8 cellular contexts compared by ENCODE assay signal in the genomic region with DNA sequence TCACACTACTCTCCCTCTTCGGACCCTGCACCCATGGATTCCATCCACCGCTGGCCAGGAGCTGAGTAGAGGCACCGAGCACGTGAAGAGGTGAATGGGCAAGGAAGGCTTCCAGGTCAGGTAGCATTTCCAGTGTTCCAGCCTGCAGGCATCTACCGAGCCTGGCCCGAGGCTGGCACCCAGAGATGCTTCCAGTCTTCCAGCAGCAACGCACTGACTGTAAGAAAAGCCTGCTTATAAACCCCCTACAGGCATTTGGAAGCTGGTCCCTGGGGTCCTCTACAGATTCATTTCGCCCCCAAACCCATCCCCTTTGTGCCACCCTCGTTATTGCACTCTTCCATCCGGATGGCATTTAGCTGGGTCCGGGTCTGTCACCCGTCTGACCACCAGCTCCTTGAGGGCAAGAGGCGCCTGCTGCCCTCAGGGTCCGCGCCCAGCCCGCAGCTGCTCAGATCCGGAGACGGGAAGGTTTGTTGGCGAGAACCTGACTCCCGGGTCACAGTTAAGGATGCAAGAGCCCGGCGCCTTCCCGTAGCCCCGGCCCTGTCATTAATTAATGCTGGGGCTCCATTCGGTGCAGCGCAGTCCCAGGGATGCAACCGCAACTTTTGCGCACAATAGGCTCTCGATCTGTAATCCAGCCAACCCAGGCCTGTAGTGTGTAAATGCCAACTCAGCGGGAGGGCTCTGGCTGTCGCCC. TPM values are rescaled to one million over a fixed set of nuclear protein-coding genes. Genes with fewer than 3 reads are reported as not detected.
DNase-seq lines count a peak whose midpoint lies in the region; ATAC-seq and TF ChIP-seq lines count a peak whose summit lies in the region.

No MANE protein-coding gene starts in this region.

- CTCF ChIA-PET in Caco-2 (lab: Charles Lee) (interaction anchor here (0.6 kb wide), 1 partner anchor 39 kb away, joined by 6 read pairs; no protein-coding TSS in a partner anchor), T-cell (lab: Charles Lee) (interaction anchor here (0.6 to 1.2 kb wide), 3 partner anchors 9 to 1080 kb away, joined by 3 to 4 read pairs (median 4); partner anchors contain the start of genes EIF5 (in 1 of the 2) and MOK (in 1 of the 2))

- H3K27me3 Mint-ChIP-seq in Caco-2 (ENCODE audit: insufficient read depth, unreplicated experiment): peaks cover 13% of the 10 kb centered on the region
- H3K27me3 Mint-ChIP-seq in HFFc6 (ENCODE audit: insufficient read depth): no peaks in the 10 kb centered on the region; the same call in none of the 2 replicates
- peaks cover 0 to 3% of the 10 kb centered on the region in 2 donors for H3K27me3 Mint-ChIP-seq in T-cell
- H3K27me3 Mint-ChIP-seq in glutamatergic neuron (ENCODE audit: unreplicated experiment): peaks cover 8% of the 10 kb centered on the region

- intact Hi-C loops in Caco-2 (cut with micrococcal nuclease; ENCODE audit: unreplicated experiment): loop anchor here (5.0 kb wide), 1 partner anchor 32 kb away; no protein-coding TSS in a partner anchor

- H3K9me3 ChIP-seq in Caco-2 (no peaks in the 10 kb centered on the region), skeletal muscle satellite cell (replicated peaks; ENCODE audit: low read length) (no peaks in the 10 kb centered on the region)

- peaks cover 12% of the 10 kb centered on the region for H3K36me3 Mint-ChIP-seq in Caco-2 (ENCODE audit: insufficient read depth, unreplicated experiment)
- H3K36me3 Mint-ChIP-seq in HFFc6 (ENCODE audit: low read depth): peaks cover 21% of the 10 kb centered on the region
- H3K36me3 Mint-ChIP-seq in T-cell: no peaks in the 10 kb centered on the region
- no peaks in the 10 kb centered on the region for H3K36me3 Mint-ChIP-seq in glutamatergic neuron (ENCODE audit: unreplicated experiment)

- no TSS peak for BruUV-seq in Caco-2 (replicated peaks; lab: Mats Ljungman, UMichigan)

- no peaks in the 10 kb centered on the region for H3K27me3 ChIP-seq in Caco-2 (replicated peaks; ENCODE audit: control insufficient read depth, insufficient read depth, low read length)
- no peaks in the 10 kb centered on the region for H3K27me3 ChIP-seq in skeletal muscle satellite cell (ENCODE audit: control insufficient read depth, insufficient read depth, low read length)

- H3K9me3 Mint-ChIP-seq in Caco-2 (ENCODE audit: unreplicated experiment) (no peaks in the 10 kb centered on the region), HFFc6 (no peaks in the 10 kb centered on the region), T-cell (no peaks in the 10 kb centered on the region), glutamatergic neuron (ENCODE audit: unreplicated experiment) (peaks cover 11% of the 10 kb centered on the region)

- H3K36me3 ChIP-seq in Caco-2 (ENCODE audit: control insufficient read depth, insufficient read depth, low read length) (no peaks in the 10 kb centered on the region), skeletal muscle satellite cell (ENCODE audit: insufficient read depth, low read length) (no peaks in the 10 kb centered on the region)

- peak overlapping the region; percentile 92 for H3K4me2 ChIP-seq in skeletal muscle satellite cell (ENCODE audit: low read length)

- TF ChIP-seq CTCF in Caco-2 (IDR thresholded peaks at IDR 0.05; ENCODE audit: insufficient read depth in 1 of 2, low read depth in 1 of 2, low read length in 1 of 2, severe bottlenecking in 1 of 2, unreplicated experiment in 1 of 2) (no peak), HFFc6 (IDR thresholded peaks at IDR 0.05) (no peak), glutamatergic neuron (IDR thresholded peaks at IDR 0.05; ENCODE audit: partially characterized antibody, unreplicated experiment) (no peak)

- no peak for ATAC-seq in T-cell (replicated peaks in 1 of 4)

- peak overlapping the region; percentile 90 for H3K4me3 Mint-ChIP-seq in Caco-2 (ENCODE audit: unreplicated experiment)
- H3K4me3 Mint-ChIP-seq in HFFc6: peak overlapping the region; percentile 92
- H3K4me3 Mint-ChIP-seq in T-cell: peak overlapping the region; percentile 91 to 98 (median 94)
- peak overlapping the region; percentile 90 for H3K4me3 Mint-ChIP-seq in glutamatergic neuron (ENCODE audit: unreplicated experiment)

- H3K4me1 ChIP-seq in Caco-2 (peaks cover 9% of the 10 kb centered on the region; the same call in 1 of the 2 replicates), skeletal muscle satellite cell (ENCODE audit: control insufficient read depth, insufficient read depth, low read length) (peaks cover 24% of the 10 kb centered on the region)

- POLR2A ChIA-PET in Caco-2 (lab: Charles Lee): no interaction called here
- POLR2A ChIA-PET in T-cell (lab: Charles Lee): interaction anchor here (0.8 to 1.1 kb wide), 4 partner anchors 9 to 50 kb away, joined by 3 to 10 read pairs (median 6); no protein-coding TSS in a partner anchor

- H3K4me3 ChIP-seq in Caco-2 (ENCODE audit: low read depth, low read length) (peak overlapping the region; percentile 98), skeletal muscle satellite cell (ENCODE audit: low read length) (peak overlapping the region; percentile 86)

- DNase-seq in Caco-2 (no peak), HFFc6 (no peak), T-cell (peak in 1 of 34 experiments; percentile 0), glutamatergic neuron (peak; percentile 40), HuH-7 (ENCODE audit: low spot score) (no peak), superior temporal gyrus (ENCODE audit: extremely low spot score) (no peak)
- no peak for DNase-seq in activated CD4-positive, alpha-beta T cell treated with anti-CD3 and anti-CD28 coated beads for 48 hours

- H3K9ac ChIP-seq in skeletal muscle satellite cell (ENCODE audit: low read depth, low read length): peak overlapping the region; percentile 93

- H3K4me1 Mint-ChIP-seq in Caco-2 (ENCODE audit: low read depth, unreplicated experiment): peaks cover 6% of the 10 kb centered on the region
- peaks cover 58% of the 10 kb centered on the region for H3K4me1 Mint-ChIP-seq in HFFc6 (ENCODE audit: low read depth)
- H3K4me1 Mint-ChIP-seq in T-cell: peaks cover 33 to 46% (median 39%) of the 10 kb centered on the region in 3 donors
- H3K4me1 Mint-ChIP-seq in glutamatergic neuron (ENCODE audit: low read depth, unreplicated experiment): peaks cover 3% of the 10 kb centered on the region

- H3K27ac Mint-ChIP-seq in Caco-2 (ENCODE audit: unreplicated experiment) (peak overlapping the region; percentile 86), HFFc6 (peak overlapping the region; percentile 90), T-cell (peak overlapping the region; percentile 91 to 93), glutamatergic neuron (ENCODE audit: unreplicated experiment) (peak overlapping the region; percentile 72)

RNA-seq across cellular contexts. Expression of gene MARK3, which starts 0.6 kb away (rescaled TPM):
- total RNA-seq in Caco-2 (2022) (71.6 and 78.0 TPM in 2 replicates), T-cell (100 to 1,000 TPM in 4 of 5 donors, 10 to 100 TPM in 1; 94.7 to 128 (median 107) TPM), glutamatergic neuron (ENCODE audit: unreplicated experiment) (110 TPM)
- 10 to 100 TPM; 57.4 to 71.8 (median 65.7) TPM for total RNA-seq in HFFc6 (2021; fragmentation: NEBNext Ultra II Directional; extraction: Animal tissue kit (Norgen Biotek cat#: 25700))
- 76.7 and 89.7 TPM in 2 replicates for total RNA-seq in skeletal muscle satellite cell (2012; rRNA removed)

RNA-seq across cellular contexts. Expression of gene EIF5, which starts 50.6 kb away (rescaled TPM):
- total RNA-seq in Caco-2 (2022): 350 and 392 TPM in 2 replicates
- 100 to 1,000 TPM; 181 to 217 (median 203) TPM for total RNA-seq in HFFc6 (2021; fragmentation: NEBNext Ultra II Directional; extraction: Animal tissue kit (Norgen Biotek cat#: 25700))
- 100 to 1,000 TPM; 223 to 650 (median 261) TPM for total RNA-seq in T-cell
- 232 TPM for total RNA-seq in glutamatergic neuron (ENCODE audit: unreplicated experiment)
- 125 and 142 TPM in 2 replicates for total RNA-seq in skeletal muscle satellite cell (2012; rRNA removed)
